Comparison of ENCODE assay signal across 8 cellular contexts in the genomic region with DNA sequence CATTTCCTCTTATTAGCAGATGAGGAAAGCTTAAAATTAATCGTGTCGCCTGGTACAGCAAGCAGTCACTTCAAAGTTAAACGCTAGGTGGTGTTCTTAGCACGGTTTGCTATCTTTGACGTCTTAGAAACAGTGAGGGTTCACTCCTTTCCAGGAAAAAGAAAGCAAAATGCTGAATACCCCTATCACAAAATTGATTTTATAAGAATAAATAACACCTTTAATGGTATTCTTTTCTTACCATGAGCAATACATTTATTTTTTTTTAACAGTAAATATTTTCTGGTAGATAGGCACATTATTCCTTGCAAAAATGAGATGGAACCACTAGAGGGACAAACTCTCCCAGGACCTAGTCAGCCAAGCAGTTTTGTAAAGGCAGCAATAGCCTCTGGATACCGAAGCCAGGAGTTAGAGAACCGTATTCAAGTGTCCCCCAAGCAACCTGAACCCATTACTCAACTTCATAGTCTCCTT.
DNase-seq lines count a peak whose midpoint lies in the region; ATAC-seq and TF ChIP-seq lines count a peak whose summit lies in the region.

No MANE protein-coding gene starts in this region.

- H3K4me1 ChIP-seq in naive thymus-derived CD4-positive, alpha-beta T cell (ENCODE audit: control insufficient read depth in 2 of 2, insufficient read depth in 2 of 2, low read length in 2 of 2): no peaks in the 10 kb centered on the region

- no peak overlapping the region for H3K27ac Mint-ChIP-seq in naive thymus-derived CD4-positive, alpha-beta T cell
- H3K27ac Mint-ChIP-seq in activated CD4-positive, alpha-beta memory T cell treated with anti-CD3 and anti-CD28 coated beads for 36 hours: no peak overlapping the region

- no peaks in the 10 kb centered on the region for H3K36me3 ChIP-seq in naive thymus-derived CD4-positive, alpha-beta T cell (ENCODE audit: control insufficient read depth in 2 of 3, insufficient read depth in 3 of 3, low read length in 3 of 3)

- TF ChIP-seq CTCF in epithelial cell of esophagus (IDR thresholded peaks at IDR 0.05; ENCODE audit: insufficient read depth, low read depth, low read length, missing control alignments): peak; percentile 75

- H3K27me3 ChIP-seq in naive thymus-derived CD4-positive, alpha-beta T cell (ENCODE audit: control insufficient read depth in 2 of 2, insufficient read depth in 2 of 2, low read length in 2 of 2): no peaks in the 10 kb centered on the region

- POLR2A ChIA-PET in naive thymus-derived CD4-positive, alpha-beta T cell (lab: Charles Lee): no interaction called here
- POLR2A ChIA-PET in activated CD4-positive, alpha-beta memory T cell treated with anti-CD3 and anti-CD28 coated beads for 36 hours (lab: Charles Lee): no interaction called here

- H3K4me3 ChIP-seq in epithelial cell of esophagus (ENCODE audit: low read length): no peak overlapping the region
- H3K4me3 ChIP-seq in naive thymus-derived CD4-positive, alpha-beta T cell (ENCODE audit: low read length): no peak overlapping the region

- peaks cover 0 to 2% (median 0%) of the 10 kb centered on the region in 11 donors for H3K9me3 Mint-ChIP-seq in naive thymus-derived CD4-positive, alpha-beta T cell
- H3K9me3 Mint-ChIP-seq in activated CD4-positive, alpha-beta memory T cell treated with anti-CD3 and anti-CD28 coated beads for 36 hours: no peaks in the 10 kb centered on the region

- intact Hi-C loops in naive thymus-derived CD4-positive, alpha-beta T cell (cut with micrococcal nuclease): loop anchor here (1.0 to 5.0 kb wide), 7 partner anchors 350 to 1329 kb away; no protein-coding TSS in a partner anchor
- intact Hi-C loops in activated CD4-positive, alpha-beta memory T cell treated with anti-CD3 and anti-CD28 coated beads for 36 hours (cut with micrococcal nuclease): loop anchor here (1.0 to 10.0 kb wide), 3 partner anchors 350 to 766 kb away; no protein-coding TSS in a partner anchor

- CTCF ChIA-PET in naive thymus-derived CD4-positive, alpha-beta T cell (lab: Charles Lee): interaction anchor here (0.5 to 1.5 kb wide), 5 partner anchors 10 to 581 kb away, joined by 3 to 4 read pairs (median 3); no protein-coding TSS in a partner anchor
- CTCF ChIA-PET in activated CD4-positive, alpha-beta memory T cell treated with anti-CD3 and anti-CD28 coated beads for 36 hours (lab: Charles Lee): interaction anchor here (0.6 to 3.0 kb wide), 17 partner anchors 10 to 906 kb away, joined by 3 to 24 read pairs (median 3); no protein-coding TSS in a partner anchor

- no peak overlapping the region for H3K27ac ChIP-seq in naive thymus-derived CD4-positive, alpha-beta T cell (ENCODE audit: low read depth, low read length)

- H3K27me3 Mint-ChIP-seq in naive thymus-derived CD4-positive, alpha-beta T cell: peaks cover 0 to 13% (median 9%) of the 10 kb centered on the region in 5 donors
- H3K27me3 Mint-ChIP-seq in activated CD4-positive, alpha-beta memory T cell treated with anti-CD3 and anti-CD28 coated beads for 36 hours: peaks cover 1% of the 10 kb centered on the region

- ATAC-seq in GM19397 (IDR thresholded peaks at IDR 0.05; ENCODE audit: unreplicated experiment): peak; percentile 57
- peak; percentile 67 for ATAC-seq in naive thymus-derived CD4-positive, alpha-beta T cell

- peak; percentile 71 for DNase-seq in DMS114 treated with DMSO at 0.1 percent for 48 hours (lab: John Stamatoyannopoulos, UW; ENCODE audit: unreplicated experiment)
- peak; percentile 51 for DNase-seq in LHCN-M2 (ENCODE audit: low read depth)
- DNase-seq in RPMI7951 (ENCODE audit: low read depth): peak; percentile 38
- DNase-seq in epithelial cell of esophagus (ENCODE audit: low read depth): peak; percentile 66
- peak in 4 of 9 donors; percentile 24 to 34 (median 32) for DNase-seq in naive thymus-derived CD4-positive, alpha-beta T cell
- no peak for DNase-seq in activated CD4-positive, alpha-beta memory T cell treated with anti-CD3 and anti-CD28 coated beads for 36 hours
- DNase-seq in activated CD4-positive, alpha-beta T cell treated with anti-CD3 and anti-CD28 coated beads for 4 hours: no peak

- no peaks in the 10 kb centered on the region for H3K36me3 Mint-ChIP-seq in naive thymus-derived CD4-positive, alpha-beta T cell
- H3K36me3 Mint-ChIP-seq in activated CD4-positive, alpha-beta memory T cell treated with anti-CD3 and anti-CD28 coated beads for 36 hours: no peaks in the 10 kb centered on the region

- H3K4me3 Mint-ChIP-seq in naive thymus-derived CD4-positive, alpha-beta T cell: no peak overlapping the region
- no peak overlapping the region for H3K4me3 Mint-ChIP-seq in activated CD4-positive, alpha-beta memory T cell treated with anti-CD3 and anti-CD28 coated beads for 36 hours

- no peaks in the 10 kb centered on the region for H3K4me1 Mint-ChIP-seq in naive thymus-derived CD4-positive, alpha-beta T cell
- H3K4me1 Mint-ChIP-seq in activated CD4-positive, alpha-beta memory T cell treated with anti-CD3 and anti-CD28 coated beads for 36 hours (ENCODE audit: low read depth): no peaks in the 10 kb centered on the region

- H3K9me3 ChIP-seq in naive thymus-derived CD4-positive, alpha-beta T cell (ENCODE audit: control insufficient read depth in 2 of 3, low read length in 3 of 3): no peaks in the 10 kb centered on the region

Comparison
In these comparisons a context has a peak if more than half of its experiments do, and no peak if none do; other contexts are left out.
1. DNase-seq: peak in DMS114 treated with DMSO at 0.1 percent for 48 hours (single experiment), LHCN-M2 (single experiment), RPMI7951 (single experiment) and epithelial cell of esophagus (single experiment); none in activated CD4-positive, alpha-beta memory T cell treated with anti-CD3 and anti-CD28 coated beads for 36 hours (single experiment) and activated CD4-positive, alpha-beta T cell treated with anti-CD3 and anti-CD28 coated beads for 4 hours (0 of 2).